8 cellular contexts compared by ENCODE assay signal in the genomic region with DNA sequence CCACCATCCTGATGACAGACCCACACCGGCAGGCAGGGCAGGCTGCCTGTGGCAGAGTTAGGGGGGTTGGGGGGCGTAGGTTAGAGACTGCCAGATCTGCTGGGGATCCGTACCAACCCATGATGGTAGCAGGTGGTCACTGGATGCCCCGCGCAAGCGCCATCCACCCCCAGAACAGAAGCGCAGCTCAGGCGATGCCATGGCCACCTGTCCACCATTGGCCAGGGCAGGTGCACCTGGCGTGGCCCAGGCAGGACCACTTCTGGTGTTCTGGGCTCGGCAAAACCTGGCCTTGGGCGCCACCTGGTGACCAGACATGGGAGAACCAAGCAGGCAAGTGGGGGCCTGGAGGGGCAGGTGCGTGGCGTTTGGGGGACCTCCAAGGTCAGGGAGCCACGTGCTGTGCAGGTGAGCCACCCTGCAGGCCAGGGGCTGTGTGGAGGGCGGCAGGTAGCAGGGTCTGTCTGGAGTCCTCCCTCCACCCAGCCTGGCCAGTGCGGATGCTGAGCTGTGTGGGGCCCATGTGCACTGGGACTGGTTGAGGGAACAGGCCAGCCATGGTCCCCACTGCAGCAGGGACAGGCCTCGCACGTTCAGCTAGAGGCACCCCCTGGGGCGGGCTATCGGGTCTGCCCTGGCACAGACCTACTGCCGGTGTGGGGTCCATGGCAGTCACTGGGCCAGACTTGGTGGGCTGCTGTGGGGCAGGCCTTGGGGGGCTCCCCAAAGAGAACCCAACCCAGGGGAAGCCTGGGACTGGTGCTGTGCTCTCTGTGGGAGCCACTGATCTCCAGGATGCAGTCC. TPM values are rescaled to one million over a fixed set of nuclear protein-coding genes. Genes with fewer than 3 reads are reported as not detected.
A peak's percentile ranks its signal among the peaks of the same experiment; 100 is the strongest.
DNase-seq lines count a peak whose midpoint lies in the region; ATAC-seq, FAIRE-seq and TF ChIP-seq lines count a peak whose summit lies in the region.

No MANE protein-coding gene starts in this region.

- H3K4me3 Mint-ChIP-seq in Calu3 (ENCODE audit: low read depth, unreplicated experiment), result no peak overlapping the region
- no peak overlapping the region for H3K4me3 Mint-ChIP-seq in activated T-helper 17 cell treated with anti-CD3 and anti-CD28 coated beads, Interleukin-2, amount 50 U/mL, for 72 hours

- intact Hi-C loops in Calu3 (cut with micrococcal nuclease; ENCODE audit: unreplicated experiment) (loop anchor here (2.0 kb wide), 1 partner anchor 28 kb away; no protein-coding TSS in a partner anchor), Panc1 (cut with micrococcal nuclease; ENCODE audit: unreplicated experiment) (no loop called here), pancreas (cut with DNase I) (loop anchor here in 2 of 3 donors (2.0 to 10.0 kb wide), 2 partner anchors 28 to 52 kb away; no protein-coding TSS in a partner anchor)

- peak; percentile 83 for FAIRE-seq in HTR-8/SVneo (lab: Jason Lieb, UNC)
- FAIRE-seq in pancreas (lab: Jason Lieb, UNC), result no peak

- peaks cover 5% of the 10 kb centered on the region for H3K36me3 Mint-ChIP-seq in Calu3 (ENCODE audit: insufficient read depth, unreplicated experiment)
- H3K36me3 Mint-ChIP-seq in activated T-helper 17 cell treated with anti-CD3 and anti-CD28 coated beads, Interleukin-2, amount 50 U/mL, for 72 hours (ENCODE audit: low read depth), result no peaks in the 10 kb centered on the region

- H3K27ac Mint-ChIP-seq in Calu3 (ENCODE audit: unreplicated experiment), result no peak overlapping the region
- no peak overlapping the region for H3K27ac Mint-ChIP-seq in activated T-helper 17 cell treated with anti-CD3 and anti-CD28 coated beads, Interleukin-2, amount 50 U/mL, for 72 hours

- BruUV-seq in Calu3 (replicated peaks; lab: Mats Ljungman, UMichigan), result no TSS peak
- BruUV-seq in Panc1 (replicated peaks; lab: Mats Ljungman, UMichigan), result no TSS peak

- no peak for TF ChIP-seq POLR2A in tibial nerve (IDR thresholded peaks at IDR 0.05)

- POLR2A ChIA-PET in Panc1 (lab: Charles Lee), result no interaction called here

- no peak overlapping the region for H3K27ac ChIP-seq in Panc1 (ENCODE audit: low read length)
- no peak overlapping the region for H3K27ac ChIP-seq in pancreas
- peak overlapping the region in 1 of 4 donors; percentile 94 for H3K27ac ChIP-seq in tibial nerve

- H3K4me1 ChIP-seq in Panc1 (ENCODE audit: control insufficient read depth, insufficient read depth, low read length) (peaks cover 38% of the 10 kb centered on the region), pancreas (peaks cover 0 to 11% (median 3%) of the 10 kb centered on the region in 3 donors), tibial nerve (peaks cover 26 to 98% (median 69%) of the 10 kb centered on the region in 4 donors)

- TF ChIP-seq EP300 in tibial nerve (IDR thresholded peaks at IDR 0.05), result peak in 1 of 2 donors; percentile 9

- peaks cover 5% of the 10 kb centered on the region for H3K4me1 Mint-ChIP-seq in Calu3 (ENCODE audit: low read depth, unreplicated experiment)
- H3K4me1 Mint-ChIP-seq in activated T-helper 17 cell treated with anti-CD3 and anti-CD28 coated beads, Interleukin-2, amount 50 U/mL, for 72 hours, result no peaks in the 10 kb centered on the region

- no peaks in the 10 kb centered on the region for H3K36me3 ChIP-seq in Panc1 (ENCODE audit: control insufficient read depth, insufficient read depth, low read length)
- no peaks in the 10 kb centered on the region for H3K36me3 ChIP-seq in pancreas
- H3K36me3 ChIP-seq in tibial nerve, result no peaks in the 10 kb centered on the region

- TF ChIP-seq CTCF in Calu3 (IDR thresholded peaks at IDR 0.05; ENCODE audit: unreplicated experiment), result peak; percentile 92
- TF ChIP-seq CTCF in Panc1 (IDR thresholded peaks at IDR 0.05), result peak; percentile 87
- TF ChIP-seq CTCF in fibroblast of villous mesenchyme (IDR thresholded peaks at IDR 0.05; ENCODE audit: insufficient read depth, low read depth, low read length), result peak; percentile 82
- TF ChIP-seq CTCF in pancreas (IDR thresholded peaks at IDR 0.05), result peak; percentile 78 to 91 (median 87)
- peak; percentile 78 to 99 (median 94) for TF ChIP-seq CTCF in tibial nerve (IDR thresholded peaks at IDR 0.05)

- no peaks in the 10 kb centered on the region for H3K9me3 Mint-ChIP-seq in Calu3 (ENCODE audit: low read depth, unreplicated experiment)
- H3K9me3 Mint-ChIP-seq in activated T-helper 17 cell treated with anti-CD3 and anti-CD28 coated beads, Interleukin-2, amount 50 U/mL, for 72 hours, result no peaks in the 10 kb centered on the region

- CTCF ChIA-PET in Calu3 (lab: Charles Lee), result interaction anchor here (0.5 to 1.8 kb wide), 6 partner anchors 15 to 53 kb away, joined by 3 to 23 read pairs (median 4); no protein-coding TSS in a partner anchor
- CTCF ChIA-PET in Panc1 (lab: Charles Lee), result interaction anchor here (0.5 to 2.7 kb wide), 3 partner anchors 26 to 1349 kb away, joined by 3 to 13 read pairs (median 3); no protein-coding TSS in a partner anchor

- no peak overlapping the region for H3K4me3 ChIP-seq in Panc1 (ENCODE audit: low read depth in 2 of 2, low read length in 2 of 2)
- no peak overlapping the region for H3K4me3 ChIP-seq in fibroblast of villous mesenchyme (ENCODE audit: low read depth, low read length)
- H3K4me3 ChIP-seq in pancreas, result no peak overlapping the region
- no peak overlapping the region for H3K4me3 ChIP-seq in tibial nerve

- DNase-seq in Calu3 (peak; percentile 86), HTR-8/SVneo (ENCODE audit: insufficient read length, low spot score) (peak; percentile 81), Panc1 (ENCODE audit: low read depth, low spot score) (no peak), fibroblast of villous mesenchyme (ENCODE audit: low read depth) (peak; percentile 43), pancreas (peak; percentile 59 to 92 (median 80)), tibial nerve (ENCODE audit: low spot score in 2 of 2) (peak in 1 of 2 donors; percentile 70), OCI-M2 (lab: John Stamatoyannopoulos, UW; ENCODE audit: unreplicated experiment) (no peak)

- no peaks in the 10 kb centered on the region for H3K9me3 ChIP-seq in Panc1 (ENCODE audit: control insufficient read depth, insufficient read depth, low read depth, low read length)
- no peaks in the 10 kb centered on the region for H3K9me3 ChIP-seq in pancreas
- H3K9me3 ChIP-seq in tibial nerve, result no peaks in the 10 kb centered on the region

- no peaks in the 10 kb centered on the region for H3K27me3 ChIP-seq in Panc1 (ENCODE audit: control insufficient read depth, insufficient read depth, low read length)
- no peaks in the 10 kb centered on the region for H3K27me3 ChIP-seq in pancreas
- H3K27me3 ChIP-seq in tibial nerve, result no peaks in the 10 kb centered on the region

- in situ Hi-C loops in Panc1 (cut with HindIII; ENCODE audit: low pct_unique_long_range_greater_than_20kb, low sequenced_read_pairs), result no loop called here

- H3K27me3 Mint-ChIP-seq in Calu3 (ENCODE audit: unreplicated experiment), result no peaks in the 10 kb centered on the region
- H3K27me3 Mint-ChIP-seq in activated T-helper 17 cell treated with anti-CD3 and anti-CD28 coated beads, Interleukin-2, amount 50 U/mL, for 72 hours, result no peaks in the 10 kb centered on the region

- WGBS in pancreas, 2 donors, result 19 to 22% methylated on average over 20 to 21 of the region's 21 CpGs
- WGBS in tibial nerve, 2 donors, result 5 to 21% methylated on average over 10 to 19 of the region's 21 CpGs

- peak; percentile 56 for ATAC-seq in Panc1
- peak; percentile 78 for ATAC-seq in activated T-helper 17 cell treated with anti-CD3 and anti-CD28 coated beads, Interleukin-2, amount 50 U/mL, for 72 hours (replicated peaks)
- ATAC-seq in pancreas, result peak; percentile 53 to 79 (median 75)

RNA-seq across cellular contexts. Expression of a gene that starts 15.6 kb away (rescaled TPM):
- 36.5 and 38.4 TPM in 2 replicates for total RNA-seq in Calu3 (2022)
- 22.5 TPM for total RNA-seq in Panc1 (2021; ENCODE audit: unreplicated experiment)
- 9.1 TPM for polyA plus RNA-seq in Panc1 (2012; ENCODE audit: insufficient read length)
- 10 to 100 TPM; 21.0 to 33.2 TPM for total RNA-seq in activated T-helper 17 cell treated with anti-CD3 and anti-CD28 coated beads, Interleukin-2, amount 50 U/mL, for 72 hours
- 28.3 and 42.7 TPM in 2 replicates for total RNA-seq in fibroblast of villous mesenchyme
- 10 to 100 TPM in 3 of 6 donors, 1 to 10 TPM in 3; 6.4 to 13.4 (median 10.0) TPM for total RNA-seq in pancreas
- polyA plus RNA-seq in pancreas, result 1 to 10 TPM; 3.6 to 8.5 TPM
- total RNA-seq in tibial nerve, result 10 to 100 TPM; 26.1 to 36.5 (median 31.7) TPM

RNA-seq across cellular contexts. Expression of a gene that starts 15.9 kb away (rescaled TPM):
- total RNA-seq in Calu3 (2022) (29.1 and 37.2 TPM in 2 replicates), Panc1 (2021; ENCODE audit: unreplicated experiment) (42.2 TPM), fibroblast of villous mesenchyme (22.9 and 32.0 TPM in 2 replicates), pancreas (10 to 100 TPM; 17.0 to 28.7 (median 23.9) TPM), tibial nerve (10 to 100 TPM in 3 of 4 donors, 1 to 10 TPM in 1; 7.2 to 31.6 (median 12.3) TPM)
- polyA plus RNA-seq in Panc1 (2012; ENCODE audit: insufficient read length), result 34.1 TPM
- total RNA-seq in activated T-helper 17 cell treated with anti-CD3 and anti-CD28 coated beads, Interleukin-2, amount 50 U/mL, for 72 hours, result 10 to 100 TPM; 30.9 to 39.9 TPM
- polyA plus RNA-seq in pancreas, result 10 to 100 TPM; 28.0 to 31.7 TPM

RNA-seq across cellular contexts. Expression of a gene that starts 17.9 kb away (rescaled TPM):
- total RNA-seq in Calu3 (2022) (25.9 and 28.0 TPM in 2 replicates), Panc1 (2021; ENCODE audit: unreplicated experiment) (22.9 TPM), fibroblast of villous mesenchyme (8.2 and 9.7 TPM in 2 replicates), pancreas (10 to 100 TPM in 1 of 6 donors, 1 to 10 TPM in 5; 3.3 to 10.4 (median 6.3) TPM), tibial nerve (10 to 100 TPM; 17.9 to 32.4 (median 22.4) TPM)
- polyA plus RNA-seq in Panc1 (2012; ENCODE audit: insufficient read length), result 23.8 TPM
- total RNA-seq in activated T-helper 17 cell treated with anti-CD3 and anti-CD28 coated beads, Interleukin-2, amount 50 U/mL, for 72 hours, result 10 to 100 TPM in 1 of 2 donors, 1 to 10 TPM in 1; 7.0 to 17.2 TPM
- 10 to 100 TPM; 13.2 to 16.1 TPM for polyA plus RNA-seq in pancreas

RNA-seq across cellular contexts. Expression of a gene that starts 24.2 kb away (rescaled TPM):
- total RNA-seq in Calu3 (2022) (27.0 and 28.2 TPM in 2 replicates), Panc1 (2021; ENCODE audit: unreplicated experiment) (436 TPM), fibroblast of villous mesenchyme (9.0 and 17.7 TPM in 2 replicates), pancreas (10 to 100 TPM; 17.8 to 52.9 (median 40.1) TPM), tibial nerve (100 to 1,000 TPM in 3 of 4 donors, 10 to 100 TPM in 1; 75.6 to 249 (median 141) TPM)
- 1,631 TPM for polyA plus RNA-seq in Panc1 (2012; ENCODE audit: insufficient read length)
- total RNA-seq in activated T-helper 17 cell treated with anti-CD3 and anti-CD28 coated beads, Interleukin-2, amount 50 U/mL, for 72 hours, result 10 to 100 TPM in 1 of 2 donors, 1 to 10 TPM in 1; 4.5 to 13.4 TPM
- polyA plus RNA-seq in pancreas, result 100 to 1,000 TPM; 140 to 264 TPM

Comparison
In these comparisons a context has a peak if more than half of its experiments do, and no peak if none do; other contexts are left out.
1. DNase-seq: peak in Calu3 (single experiment), HTR-8/SVneo (single experiment), fibroblast of villous mesenchyme (single experiment) and pancreas (6 of 6); none in Panc1 (single experiment) and OCI-M2 (single experiment).
2. Peak in every context shown above with its lines, with median percentiles within 50 percentile points of each other: CTCF ChIP-seq and ATAC-seq.